ENCODE assay signal across 8 cellular contexts in the genomic region with DNA sequence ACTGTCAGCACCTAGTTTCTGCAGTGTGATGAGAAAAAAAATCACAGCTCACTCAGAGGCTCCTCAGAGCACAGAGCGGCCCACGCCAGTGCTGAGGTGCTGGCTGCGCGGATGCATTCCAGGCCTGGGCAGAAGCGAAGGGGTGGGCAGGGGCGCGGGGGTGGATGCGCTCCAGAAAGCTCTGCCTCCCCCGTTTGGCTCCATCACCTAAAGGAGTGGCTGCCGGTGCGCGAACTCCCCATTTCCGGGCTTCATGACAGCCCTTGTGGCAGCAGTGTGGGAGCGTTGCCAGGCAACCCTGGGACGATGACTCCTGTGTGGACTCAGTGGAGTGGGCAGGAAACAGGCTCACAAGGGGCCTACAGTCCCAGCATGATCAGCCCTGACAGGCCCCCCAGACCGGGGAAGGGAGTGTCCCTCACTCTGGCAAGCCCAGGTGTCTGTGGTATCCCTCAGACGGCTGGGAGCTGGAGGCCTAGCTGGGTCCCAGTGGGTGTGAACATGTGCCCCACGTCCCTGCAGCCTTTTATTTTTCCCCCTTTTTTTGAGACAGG. TPM values are rescaled to one million over a fixed set of nuclear protein-coding genes. Genes with fewer than 3 reads are reported as not detected.
A peak's percentile ranks its signal among the peaks of the same experiment; 100 is the strongest.
DNase-seq lines count a peak whose midpoint lies in the region; ATAC-seq and TF ChIP-seq lines count a peak whose summit lies in the region.

No MANE protein-coding gene starts in this region.

- CTCF ChIA-PET in IMR-90 (lab: Yijun Ruan, JAX), result no interaction called here
- CTCF ChIA-PET in activated CD8-positive, alpha-beta memory T cell treated with anti-CD3 and anti-CD28 coated beads, Interleukin-2, amount 10 ng/mL, durations not matched to agents 7 days and 5 days (lab: Charles Lee), result interaction anchor here (0.6 to 2.6 kb wide), 5 partner anchors 11 to 381 kb away, joined by 3 to 10 read pairs (median 7); partner anchors contain the start of genes DNAAF8 and MGRN1

- H3K27ac Mint-ChIP-seq in activated CD8-positive, alpha-beta memory T cell treated with anti-CD3 and anti-CD28 coated beads, Interleukin-2, amount 10 ng/mL, durations not matched to agents 7 days and 5 days, result peak overlapping the region; percentile 68
- no peak overlapping the region for H3K27ac Mint-ChIP-seq in endodermal cell

- H2BK120ac ChIP-seq in IMR-90 (ENCODE audit: low read depth, low read length), result no peak overlapping the region

- H3K4me1 ChIP-seq in IMR-90 (ENCODE audit: control insufficient read depth, insufficient read depth, low read length), result no peaks in the 10 kb centered on the region
- no peaks in the 10 kb centered on the region for H3K4me1 ChIP-seq in endodermal cell (ENCODE audit: control insufficient read depth, insufficient read depth, low read length)

- H3K79me1 ChIP-seq in IMR-90 (ENCODE audit: low read depth in 1 of 2, low read length in 2 of 2), result peaks cover 11 to 45% of the 10 kb centered on the region in 2 experiments

- H3K27me3 Mint-ChIP-seq in activated CD8-positive, alpha-beta memory T cell treated with anti-CD3 and anti-CD28 coated beads, Interleukin-2, amount 10 ng/mL, durations not matched to agents 7 days and 5 days, result no peaks in the 10 kb centered on the region
- H3K27me3 Mint-ChIP-seq in endodermal cell (ENCODE audit: insufficient read depth), result no peaks in the 10 kb centered on the region

- POLR2A ChIA-PET in IMR-90 (lab: Charles Lee; ENCODE audit: unreplicated experiment), result no interaction called here

- H3K18ac ChIP-seq in IMR-90 (ENCODE audit: low read depth, low read length), result no peak overlapping the region

- DNase-seq in Ammon's horn (ENCODE audit: low spot score) (peak; percentile 59), IMR-90 (peak; percentile 60), endodermal cell (no peak), posterior cingulate gyrus (peak in 9 of 10 donors; percentile 28 to 93 (median 80)), GOT3 (lab: John Stamatoyannopoulos, UW) (no peak)
- DNase-seq in activated CD8-positive, alpha-beta memory T cell treated with anti-CD3 and anti-CD28 coated beads, Interleukin-2, amount 10 ng/mL, durations not matched to agents 7 days and 5 days, result peak; percentile 82

- dilution Hi-C loops in IMR-90 (cut with HindIII; ENCODE audit: low sequenced_read_pairs, unreplicated experiment), result no loop called here

- no peak for TF ChIP-seq POLR2A in IMR-90 (IDR thresholded peaks at IDR 0.05; ENCODE audit: low read depth, low read length)

- H3K4me3 Mint-ChIP-seq in activated CD8-positive, alpha-beta memory T cell treated with anti-CD3 and anti-CD28 coated beads, Interleukin-2, amount 10 ng/mL, durations not matched to agents 7 days and 5 days, result no peak overlapping the region
- H3K4me3 Mint-ChIP-seq in endodermal cell, result no peak overlapping the region

- no peak overlapping the region for H2BK5ac ChIP-seq in IMR-90 (ENCODE audit: low read depth, low read length, poor library complexity, severe bottlenecking)

- H3K4me2 ChIP-seq in IMR-90 (ENCODE audit: low read depth, low read length), result no peak overlapping the region

- no peak for TF ChIP-seq RAD21 in IMR-90 (IDR thresholded peaks at IDR 0.05; ENCODE audit: low read length)

- peaks cover 11% of the 10 kb centered on the region for H3K36me3 Mint-ChIP-seq in activated CD8-positive, alpha-beta memory T cell treated with anti-CD3 and anti-CD28 coated beads, Interleukin-2, amount 10 ng/mL, durations not matched to agents 7 days and 5 days
- H3K36me3 Mint-ChIP-seq in endodermal cell (ENCODE audit: low read depth), result peaks cover 33% of the 10 kb centered on the region

- intact Hi-C loops in IMR-90 (cut with micrococcal nuclease), result no loop called here
- intact Hi-C loops in posterior cingulate gyrus (cut with DNase I), result no loop called here

- H4K5ac ChIP-seq in IMR-90 (ENCODE audit: low read depth, low read length), result no peak overlapping the region

- in situ Hi-C loops in IMR-90 (cut with MboI; ENCODE audit: low sequenced_read_pairs), result no loop called here

- peaks cover 50% of the 10 kb centered on the region for H3K4me1 Mint-ChIP-seq in activated CD8-positive, alpha-beta memory T cell treated with anti-CD3 and anti-CD28 coated beads, Interleukin-2, amount 10 ng/mL, durations not matched to agents 7 days and 5 days
- H3K4me1 Mint-ChIP-seq in endodermal cell, result peaks cover 9% of the 10 kb centered on the region

- H4K91ac ChIP-seq in IMR-90 (ENCODE audit: insufficient read depth, low read depth, low read length), result no peak overlapping the region

- no TSS peak for BruUV-seq in IMR-90 (replicated peaks; lab: Mats Ljungman, UMichigan)

- H2AK5ac ChIP-seq in IMR-90 (ENCODE audit: low read depth, low read length), result no peak overlapping the region

- H3K36me3 ChIP-seq in IMR-90 (ENCODE audit: control insufficient read depth, insufficient read depth, low read length) (peaks cover 57% of the 10 kb centered on the region), endodermal cell (ENCODE audit: control insufficient read depth, insufficient read depth, low read length) (peaks cover 30% of the 10 kb centered on the region)

- H3K56ac ChIP-seq in IMR-90 (ENCODE audit: extremely low read depth, insufficient read depth, low read length), result no peak overlapping the region

- H3K9ac ChIP-seq in IMR-90 (ENCODE audit: low read depth, low read length), result no peak overlapping the region
- no peak overlapping the region for H3K9ac ChIP-seq in endodermal cell (ENCODE audit: extremely low read depth, low read length, poor library complexity, severe bottlenecking)

- H3K23ac ChIP-seq in IMR-90 (ENCODE audit: low read depth, low read length), result no peak overlapping the region

- peaks cover 35% of the 10 kb centered on the region; the same call in 1 of the 2 replicates for H4K20me1 ChIP-seq in IMR-90 (ENCODE audit: insufficient read depth, low read length)

- H3K4ac ChIP-seq in IMR-90 (ENCODE audit: low read depth, low read length), result no peak overlapping the region

- H3K4me3 ChIP-seq in IMR-90 (ENCODE audit: insufficient read depth, low read depth, low read length) (no peak overlapping the region), endodermal cell (ENCODE audit: low read length) (no peak overlapping the region)

- no peaks in the 10 kb centered on the region for H3K9me3 ChIP-seq in IMR-90 (ENCODE audit: control insufficient read depth, insufficient read depth, low read length)
- H3K9me3 ChIP-seq in endodermal cell (ENCODE audit: control insufficient read depth, low read length), result no peaks in the 10 kb centered on the region

- no peak for TF ChIP-seq CTCF in IMR-90 (conservative IDR thresholded peaks at IDR 0.05; ENCODE audit: low read depth, low read length)
- TF ChIP-seq CTCF in endodermal cell (conservative IDR thresholded peaks at IDR 0.05), result no peak

- H3K14ac ChIP-seq in IMR-90 (replicated peaks; ENCODE audit: low read depth, low read length), result no peak overlapping the region

- H2BK15ac ChIP-seq in IMR-90 (ENCODE audit: low read depth, low read length), result no peak overlapping the region

- H3K9me3 Mint-ChIP-seq in activated CD8-positive, alpha-beta memory T cell treated with anti-CD3 and anti-CD28 coated beads, Interleukin-2, amount 10 ng/mL, durations not matched to agents 7 days and 5 days (ENCODE audit: low read depth), result no peaks in the 10 kb centered on the region
- no peaks in the 10 kb centered on the region for H3K9me3 Mint-ChIP-seq in endodermal cell

- WGBS in IMR-90 (ENCODE audit: extremely low coverage in 2 of 2, insufficient read length in 1 of 2), 2 experiments, result 64% methylated on average over 5 of the region's 18 CpGs; no CpG with 5 or more reads in 1 of the 2 experiments
- 75 to 91% methylated on average over 14 to 18 of the region's 18 CpGs for whole genome bisulfite sequencing in endodermal cell (ENCODE audit: insufficient coverage in 1 of 2, insufficient read length in 1 of 2), 2 experiments

- no peak overlapping the region for H2AFZ ChIP-seq in IMR-90 (replicated peaks; ENCODE audit: low read length, poor library complexity)

- H3K9me1 ChIP-seq in IMR-90 (ENCODE audit: insufficient read depth, low read length), result peaks cover 2% of the 10 kb centered on the region; the same call in 1 of the 2 replicates

- no peak overlapping the region for H4K8ac ChIP-seq in IMR-90 (ENCODE audit: low read depth in 2 of 2, low read length in 2 of 2)

- no peak overlapping the region for H2BK20ac ChIP-seq in IMR-90 (ENCODE audit: low read depth, low read length)

- no peaks in the 10 kb centered on the region for H3K27me3 ChIP-seq in IMR-90 (ENCODE audit: control insufficient read depth, insufficient read depth, low read length)
- no peaks in the 10 kb centered on the region for H3K27me3 ChIP-seq in endodermal cell (ENCODE audit: control insufficient read depth, insufficient read depth, low read length, poor library complexity, severe bottlenecking)

- H3K27ac ChIP-seq in IMR-90 (ENCODE audit: insufficient read depth, low read length) (no peak overlapping the region), endodermal cell (ENCODE audit: low read depth, low read length) (peak overlapping the region; percentile 29)

- H2AK9ac ChIP-seq in IMR-90 (replicated peaks; ENCODE audit: low read depth, low read length, poor library complexity), result peak overlapping the region; percentile 84

- ATAC-seq in IMR-90 (ENCODE audit: low read depth) (peak; percentile 22; the same call in 1 of the 2 replicates), GM21381 (IDR thresholded peaks at IDR 0.05; ENCODE audit: unreplicated experiment) (no peak), GM21619 (IDR thresholded peaks at IDR 0.05; ENCODE audit: unreplicated experiment) (no peak)
- peak; percentile 51 for ATAC-seq in activated CD8-positive, alpha-beta memory T cell treated with anti-CD3 and anti-CD28 coated beads, Interleukin-2, amount 10 ng/mL, durations not matched to agents 7 days and 5 days

RNA-seq across cellular contexts. Expression of gene NUDT16L1, which starts 32.8 kb away (rescaled TPM):
- total RNA-seq in IMR-90 (2012; rRNA removed) (22.9 and 28.3 TPM in 2 replicates), endodermal cell (10 to 100 TPM; 38.6 to 40.7 TPM)
- 44.3 and 63.8 TPM in 2 replicates for polyA plus RNA-seq in IMR-90 (2012; rRNA removed)
- polyA plus RNA-seq in IMR-90 (2012; cell fraction: cytosol; rRNA removed), result 55.5 and 62.4 TPM in 2 replicates
- 25.7 and 61.5 TPM in 2 replicates for polyA plus RNA-seq in IMR-90 (2012; cell fraction: nucleus; rRNA removed; ENCODE audit: low replicate concordance)
- total RNA-seq in activated CD8-positive, alpha-beta memory T cell treated with anti-CD3 and anti-CD28 coated beads, Interleukin-2, amount 10 ng/mL, durations not matched to agents 7 days and 5 days, result 10 to 100 TPM; 31.6 to 35.6 TPM
- 36.4 TPM for polyA plus RNA-seq in endodermal cell (2013, experiment 1 of 2)
- polyA plus RNA-seq in endodermal cell (2013, experiment 2 of 2), result 33.5 TPM

RNA-seq across cellular contexts. Expression of gene MGRN1, which starts 35.9 kb away (rescaled TPM):
- total RNA-seq in IMR-90 (2012; rRNA removed) (11.7 and 13.9 TPM in 2 replicates), endodermal cell (10 to 100 TPM; 66.9 to 71.4 TPM)
- 26.7 and 32.7 TPM in 2 replicates for polyA plus RNA-seq in IMR-90 (2012; rRNA removed)
- polyA plus RNA-seq in IMR-90 (2012; cell fraction: cytosol; rRNA removed), result 29.0 and 31.5 TPM in 2 replicates
- polyA plus RNA-seq in IMR-90 (2012; cell fraction: nucleus; rRNA removed; ENCODE audit: low replicate concordance), result 31.0 and 54.6 TPM in 2 replicates
- 10 to 100 TPM; 76.9 to 92.1 TPM for total RNA-seq in activated CD8-positive, alpha-beta memory T cell treated with anti-CD3 and anti-CD28 coated beads, Interleukin-2, amount 10 ng/mL, durations not matched to agents 7 days and 5 days
- 52.3 TPM for polyA plus RNA-seq in endodermal cell (2013, experiment 1 of 2)
- polyA plus RNA-seq in endodermal cell (2013, experiment 2 of 2), result 45.0 TPM

RNA-seq across cellular contexts. Expression of gene UBALD1, which starts 45.8 kb away (rescaled TPM):
- total RNA-seq in IMR-90 (2012; rRNA removed) (1.3 and 1.9 TPM in 2 replicates), endodermal cell (10 to 100 TPM; 46.8 to 49.6 TPM)
- polyA plus RNA-seq in IMR-90 (2012; rRNA removed), result 14.5 and 20.5 TPM in 2 replicates
- polyA plus RNA-seq in IMR-90 (2012; cell fraction: cytosol; rRNA removed), result 12.3 and 29.5 TPM in 2 replicates
- polyA plus RNA-seq in IMR-90 (2012; cell fraction: nucleus; rRNA removed; ENCODE audit: low replicate concordance), result 53.3 and 131 TPM in 2 replicates
- 10 to 100 TPM; 20.2 to 27.7 TPM for total RNA-seq in activated CD8-positive, alpha-beta memory T cell treated with anti-CD3 and anti-CD28 coated beads, Interleukin-2, amount 10 ng/mL, durations not matched to agents 7 days and 5 days
- polyA plus RNA-seq in endodermal cell (2013, experiment 1 of 2), result 28.8 TPM
- polyA plus RNA-seq in endodermal cell (2013, experiment 2 of 2), result 24.7 TPM

Comparison
In these comparisons a context has a peak if more than half of its experiments do, and no peak if none do; other contexts are left out.
1. DNase-seq: peak in Ammon's horn (single experiment), IMR-90 (single experiment), activated CD8-positive, alpha-beta memory T cell treated with anti-CD3 and anti-CD28 coated beads, Interleukin-2, amount 10 ng/mL, durations not matched to agents 7 days and 5 days (single experiment) and posterior cingulate gyrus (9 of 10); none in endodermal cell (single experiment) and GOT3 (single experiment).
2. ATAC-seq: peak in IMR-90 (single experiment) and activated CD8-positive, alpha-beta memory T cell treated with anti-CD3 and anti-CD28 coated beads, Interleukin-2, amount 10 ng/mL, durations not matched to agents 7 days and 5 days (single experiment); none in GM21381 (single experiment) and GM21619 (single experiment).